In genomic region chr19:30085394-30085793, GRCh38 we compare ENCODE assay signal across 16 cellular contexts.
DNase-seq lines count a peak whose midpoint lies in the region; ATAC-seq, FAIRE-seq and TF ChIP-seq lines count a peak whose summit lies in the region.
"Had no signal": no experiment of that assay in that cellular context is flagged by ENCODE, and none has a peak within 500 bp of the region (broad histone marks: within the 10 kb centered on the region; RNA-seq: fewer than 3 reads in every experiment).

No MANE protein-coding gene starts in this region.

- no peak overlapping the region for H2BK12ac ChIP-seq in trophoblast cell (ENCODE audit: low read length)

- BruUV-seq in K562 (replicated peaks; lab: Mats Ljungman, UMichigan): no TSS peak

- in situ Hi-C loops in K562 (cut with MboI): no loop called here

- H3K9ac ChIP-seq in K562 (ENCODE audit: insufficient read depth in 1 of 2, low read depth in 2 of 2, low read length in 2 of 2) (peak overlapping the region in 1 of 2 experiments; percentile 23; a peak in 1 of 4 replicates), trophoblast cell (ENCODE audit: low read length) (no peak overlapping the region)

- no peak for TF ChIP-seq EP300 in K562 (IDR thresholded peaks at IDR 0.05; ENCODE audit: low read length)

- TF ChIP-seq CTCF in K562 (IDR thresholded peaks at IDR 0.05 in 2 of 3, conservative IDR thresholded peaks at IDR 0.05 in 1 of 3; ENCODE audit: insufficient read depth in 2 of 3, low read depth in 1 of 3, low read length in 3 of 3): peak in 2 of 3 experiments; percentile 17 to 21; a peak in 2 of 6 replicates

- H3K4me2 ChIP-seq in K562 (ENCODE audit: insufficient read depth, low read length) (no peak overlapping the region), trophoblast cell (ENCODE audit: low read length) (no peak overlapping the region)

- H2AK5ac ChIP-seq in trophoblast cell (ENCODE audit: low read length): no peak overlapping the region

- no peak overlapping the region for H3K4me3 Mint-ChIP-seq in activated T-cell treated with anti-CD3 and anti-CD28 coated beads, Interleukin-2, amount 50 U/mL, for 72 hours
- no peak overlapping the region for H3K4me3 Mint-ChIP-seq in activated T-cell treated with anti-CD3 and anti-CD28 coated beads, Interleukin-2, amount 50 U/mL, for 4 hours
- H3K4me3 Mint-ChIP-seq: activated naive CD4-positive, alpha-beta T cell treated with anti-CD3 and anti-CD28 coated beads, Interleukin-2, amount 50 U/mL, for 24 hours; stimulated activated naive B cell treated with anti-CD40 and anti-IgM and Interleukin-4, amounts not matched to agents 10 μg/mL and 1 μg/mL and 100 μg/mL, for 72 hours had no signal

- 6% methylated on average over 9 of the region's 10 CpGs for WGBS in K562 (ENCODE audit: insufficient coverage, low coverage, missing lambda C conversion rate)
- WGBS in trophoblast cell (ENCODE audit: extremely low coverage, insufficient coverage, insufficient read length): no CpG with 5 or more reads among the region's 10 CpGs

- H3K23ac ChIP-seq in trophoblast cell (ENCODE audit: low read length): no peak overlapping the region

- no peak for FAIRE-seq in K562 (lab: Jason Lieb, UNC)

- H3K27me3 ChIP-seq in K562 (ENCODE audit: control insufficient read depth in 2 of 2, insufficient read depth in 2 of 2, low read length in 2 of 2) (peaks cover 33 to 74% of the 10 kb centered on the region in 2 experiments), trophoblast cell (ENCODE audit: insufficient read depth, low read length) (no peaks in the 10 kb centered on the region)

- H3K4ac ChIP-seq in trophoblast cell (ENCODE audit: low read depth, low read length): no peak overlapping the region

- POLR2A ChIA-PET in K562 (lab: Yijun Ruan, JAX): no interaction called here

- H3K79me2 ChIP-seq in K562 (ENCODE audit: control insufficient read depth, insufficient read depth, low read length) (no peaks in the 10 kb centered on the region), trophoblast cell (ENCODE audit: control insufficient read depth, insufficient read depth, low read length, poor library complexity) (no peaks in the 10 kb centered on the region)

- H3K27ac Mint-ChIP-seq in activated T-cell treated with anti-CD3 and anti-CD28 coated beads, Interleukin-2, amount 50 U/mL, for 72 hours: no peak overlapping the region
- H3K27ac Mint-ChIP-seq: activated naive CD4-positive, alpha-beta T cell treated with anti-CD3 and anti-CD28 coated beads, Interleukin-2, amount 50 U/mL, for 24 hours; stimulated activated naive B cell treated with anti-CD40 and anti-IgM and Interleukin-4, amounts not matched to agents 10 μg/mL and 1 μg/mL and 100 μg/mL, for 72 hours had no signal

- TF ChIP-seq POLR2A in K562 (conservative IDR thresholded peaks at IDR 0.05): no peak

- CTCF ChIA-PET in K562 (lab: Yijun Ruan, JAX; ENCODE audit: low intra/inter-chr PET ratio): no interaction called here

- H3K27me3 Mint-ChIP-seq in activated T-cell treated with anti-CD3 and anti-CD28 coated beads, Interleukin-2, amount 50 U/mL, for 72 hours (ENCODE audit: low read depth): peaks cover 10% of the 10 kb centered on the region
- H3K27me3 Mint-ChIP-seq in activated T-cell treated with anti-CD3 and anti-CD28 coated beads, Interleukin-2, amount 50 U/mL, for 4 hours (ENCODE audit: low read depth): peaks cover 12% of the 10 kb centered on the region
- H3K27me3 Mint-ChIP-seq: activated naive CD4-positive, alpha-beta T cell treated with anti-CD3 and anti-CD28 coated beads, Interleukin-2, amount 50 U/mL, for 24 hours had no signal

- H3K79me1 ChIP-seq in trophoblast cell (ENCODE audit: low read length): no peaks in the 10 kb centered on the region

- no peak overlapping the region for H2BK5ac ChIP-seq in trophoblast cell (ENCODE audit: low read depth, low read length, poor library complexity)

- peaks cover 12% of the 10 kb centered on the region for H3K4me1 Mint-ChIP-seq in activated T-cell treated with anti-CD3 and anti-CD28 coated beads, Interleukin-2, amount 50 U/mL, for 72 hours (ENCODE audit: low read depth)
- no peaks in the 10 kb centered on the region for H3K4me1 Mint-ChIP-seq in activated T-cell treated with anti-CD3 and anti-CD28 coated beads, Interleukin-2, amount 50 U/mL, for 4 hours (ENCODE audit: low read depth)
- H3K4me1 Mint-ChIP-seq: activated naive CD4-positive, alpha-beta T cell treated with anti-CD3 and anti-CD28 coated beads, Interleukin-2, amount 50 U/mL, for 24 hours; stimulated activated naive B cell treated with anti-CD40 and anti-IgM and Interleukin-4, amounts not matched to agents 10 μg/mL and 1 μg/mL and 100 μg/mL, for 72 hours had no signal

- peak in 1 of 2 donors; percentile 39 for ATAC-seq in activated T-cell treated with anti-CD3 and anti-CD28 coated beads, Interleukin-2, amount 50 U/mL, for 72 hours (replicated peaks in 1 of 2)
- ATAC-seq in activated T-cell treated with anti-CD3 and anti-CD28 coated beads, Interleukin-2, amount 50 U/mL, for 4 hours: no peak
- peak; percentile 70 for ATAC-seq in K562
- ATAC-seq: mucosa of descending colon; stimulated activated naive B cell treated with anti-CD40 and anti-IgM and Interleukin-4, amounts not matched to agents 10 μg/mL and 1 μg/mL and 100 μg/mL, for 72 hours had no signal

- H3K27ac ChIP-seq in K562 (ENCODE audit: extremely low read depth, low read depth, low read length): no peak overlapping the region
- H3K27ac ChIP-seq in trophoblast cell (ENCODE audit: low read depth, low read length): no peak overlapping the region
- H3K27ac ChIP-seq: SK-N-MC had no signal

- H4K20me1 ChIP-seq in K562 (replicated peaks; ENCODE audit: control insufficient read depth, insufficient read depth, low read length): peaks cover 7% of the 10 kb centered on the region; the same call in 1 of the 2 replicates

- H3K9me3 ChIP-seq in K562 (replicated peaks; ENCODE audit: control insufficient read depth, insufficient read depth, low read depth, low read length): no peaks in the 10 kb centered on the region
- no peaks in the 10 kb centered on the region for H3K9me3 ChIP-seq in trophoblast cell (ENCODE audit: insufficient read depth, low read depth, low read length)
- H3K9me3 ChIP-seq: HAP-1, mucosa of descending colon had no signal

- no peaks in the 10 kb centered on the region for H3K36me3 Mint-ChIP-seq in activated T-cell treated with anti-CD3 and anti-CD28 coated beads, Interleukin-2, amount 50 U/mL, for 72 hours (ENCODE audit: insufficient read depth in 2 of 2)
- H3K36me3 Mint-ChIP-seq in activated T-cell treated with anti-CD3 and anti-CD28 coated beads, Interleukin-2, amount 50 U/mL, for 4 hours (ENCODE audit: insufficient read depth): no peaks in the 10 kb centered on the region
- H3K36me3 Mint-ChIP-seq: activated naive CD4-positive, alpha-beta T cell treated with anti-CD3 and anti-CD28 coated beads, Interleukin-2, amount 50 U/mL, for 24 hours; stimulated activated naive B cell treated with anti-CD40 and anti-IgM and Interleukin-4, amounts not matched to agents 10 μg/mL and 1 μg/mL and 100 μg/mL, for 72 hours had no signal

- TF ChIP-seq RAD21 in K562 (CRISPR knock-in tag; conservative IDR thresholded peaks at IDR 0.05 in 1 of 2, IDR thresholded peaks at IDR 0.05 in 1 of 2): no peak

- H4K8ac ChIP-seq in trophoblast cell (ENCODE audit: low read depth, low read length): no peak overlapping the region

- no peak overlapping the region for H2AFZ ChIP-seq in K562 (ENCODE audit: low read depth, low read length)
- H2AFZ ChIP-seq in trophoblast cell (ENCODE audit: insufficient read depth, low read length, poor library complexity): no peak overlapping the region

- no peak overlapping the region for H3K18ac ChIP-seq in trophoblast cell (ENCODE audit: low read length)

- no peak overlapping the region for H4K12ac ChIP-seq in trophoblast cell (ENCODE audit: low read depth, low read length)

- no peak overlapping the region for H4K91ac ChIP-seq in trophoblast cell (ENCODE audit: low read depth, low read length)

- no peak overlapping the region for H3K14ac ChIP-seq in trophoblast cell (ENCODE audit: low read length)

- H3K9me1 ChIP-seq in K562 (ENCODE audit: control insufficient read depth, insufficient read depth, low read length): no peaks in the 10 kb centered on the region

- H3K4me1 ChIP-seq in K562 (replicated peaks in 1 of 2; ENCODE audit: control insufficient read depth in 2 of 2, insufficient read depth in 2 of 2, low read length in 2 of 2) (no peaks in the 10 kb centered on the region), trophoblast cell (ENCODE audit: control insufficient read depth in 1 of 2, insufficient read depth in 2 of 2, low read length in 2 of 2) (no peaks in the 10 kb centered on the region)
- H3K4me1 ChIP-seq: HAP-1 had no signal

- intact Hi-C loops in K562 (cut with micrococcal nuclease): no loop called here

- no peak overlapping the region for H2BK120ac ChIP-seq in trophoblast cell (ENCODE audit: insufficient read depth, low read length, poor library complexity)

- no peak overlapping the region for H3K4me3 ChIP-seq in K562
- no peak overlapping the region for H3K4me3 ChIP-seq in trophoblast cell (ENCODE audit: low read depth, low read length)
- H3K4me3 ChIP-seq: HAP-1, mucosa of descending colon, SK-N-MC had no signal

- H3K9me3 Mint-ChIP-seq in activated T-cell treated with anti-CD3 and anti-CD28 coated beads, Interleukin-2, amount 50 U/mL, for 72 hours: no peaks in the 10 kb centered on the region
- H3K9me3 Mint-ChIP-seq in activated T-cell treated with anti-CD3 and anti-CD28 coated beads, Interleukin-2, amount 50 U/mL, for 4 hours: no peaks in the 10 kb centered on the region
- H3K9me3 Mint-ChIP-seq: activated naive CD4-positive, alpha-beta T cell treated with anti-CD3 and anti-CD28 coated beads, Interleukin-2, amount 50 U/mL, for 24 hours had no signal

- H3K36me3 ChIP-seq in K562 (ENCODE audit: control insufficient read depth, insufficient read depth, low read length) (no peaks in the 10 kb centered on the region), trophoblast cell (ENCODE audit: control insufficient read depth in 1 of 2, insufficient read depth in 2 of 2, low read length in 2 of 2) (no peaks in the 10 kb centered on the region)
- H3K36me3 ChIP-seq: HAP-1 had no signal

- peak; percentile 4 to 21 for DNase-seq in activated T-cell treated with anti-CD3 and anti-CD28 coated beads, Interleukin-2, amount 50 U/mL, for 72 hours
- DNase-seq in activated T-cell treated with anti-CD3 and anti-CD28 coated beads, Interleukin-2, amount 50 U/mL, for 4 hours: no peak
- peak; percentile 25 for DNase-seq in NCI-H1105 treated with DMSO at 0.1 percent for 48 hours (lab: John Stamatoyannopoulos, UW)
- peak; percentile 23 to 41 (median 34) for DNase-seq in K562 (ENCODE audit: extremely low read depth in 1 of 4, low spot score in 3 of 4)
- peak; percentile 25 for DNase-seq in stimulated activated CD8-positive, alpha-beta memory T cell treated with anti-CD3 and anti-CD28 coated beads, Interleukin-4, amount 100 ng/mL, for 48 hours
- no peak for DNase-seq in effector CD8-positive, alpha-beta T cell (lab: John Stamatoyannopoulos, UW)
- DNase-seq in trophoblast cell: no peak
- DNase-seq in SIG-M5 (lab: John Stamatoyannopoulos, UW): no peak
- DNase-seq: activated CD4-positive, alpha-beta T cell treated with anti-CD3 and anti-CD28 coated beads, Interleukin-2, amount 50 U/mL, for 4 hours; NCI-H1436; NCI-H510A treated with DMSO at 0.1 percent for 48 hours; stimulated activated naive B cell treated with anti-CD40 and anti-IgM and Interleukin-4, amounts not matched to agents 10 μg/mL and 1 μg/mL and 100 μg/mL, for 72 hours had no signal

TF ChIP-seq in K562, 482 proteins besides CTCF, POLR2A, EP300 and RAD21 (continues in another document):
- TF ChIP-seq NFIC (IDR thresholded peaks at IDR 0.05) (peak; percentile 59), CCAR2 (IDR thresholded peaks at IDR 0.05; ENCODE audit: low read depth, low read length) (no peak)

Comparison
In these comparisons a context has a peak if more than half of its experiments do, and no peak if none do; other contexts are left out.
1. DNase-seq: peak in activated T-cell treated with anti-CD3 and anti-CD28 coated beads, Interleukin-2, amount 50 U/mL, for 72 hours (2 of 2), NCI-H1105 treated with DMSO at 0.1 percent for 48 hours (single experiment), K562 (4 of 4) and stimulated activated CD8-positive, alpha-beta memory T cell treated with anti-CD3 and anti-CD28 coated beads, Interleukin-4, amount 100 ng/mL, for 48 hours (single experiment); none in activated T-cell treated with anti-CD3 and anti-CD28 coated beads, Interleukin-2, amount 50 U/mL, for 4 hours (single experiment), effector CD8-positive, alpha-beta T cell (single experiment), trophoblast cell (0 of 2) and SIG-M5 (single experiment).